In the genomic region with DNA sequence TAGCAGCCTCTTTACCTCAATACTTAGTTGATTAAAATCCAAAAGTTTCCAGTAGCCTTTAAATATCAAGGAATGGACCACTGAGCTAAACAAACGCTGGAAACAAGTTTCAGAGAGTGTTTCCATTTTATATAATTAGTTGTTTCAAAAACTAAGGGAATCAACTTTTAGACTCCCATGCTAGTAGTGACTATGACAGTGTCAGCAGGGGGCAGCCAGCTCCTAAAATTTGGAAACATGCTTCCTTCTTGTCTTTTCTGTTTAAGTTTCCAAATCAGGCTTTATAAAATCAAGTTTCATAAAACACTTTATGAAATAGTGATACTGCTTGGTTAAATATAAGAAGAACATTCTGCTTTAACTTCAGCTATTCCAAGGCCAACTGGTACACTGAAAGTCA, we compare ENCODE assay signal across 11 cellular contexts.
A peak's percentile ranks its signal among the peaks of the same experiment; 100 is the strongest.
DNase-seq lines count a peak whose midpoint lies in the region; ATAC-seq and TF ChIP-seq lines count a peak whose summit lies in the region.
"Had no signal": no experiment of that assay in that cellular context is flagged by ENCODE, and none has a peak within 500 bp of the region (broad histone marks: within the 10 kb centered on the region; RNA-seq: fewer than 3 reads in every experiment).

No MANE protein-coding gene starts in this region.

- H3K27ac ChIP-seq in CD8-positive, alpha-beta memory T cell (ENCODE audit: low read depth, low read length), result no peak overlapping the region
- H3K27ac ChIP-seq: neutrophil had no signal

- H3K4me1 Mint-ChIP-seq in neural crest cell, result no peaks in the 10 kb centered on the region
- no peaks in the 10 kb centered on the region for H3K4me1 Mint-ChIP-seq in CD8-positive, alpha-beta memory T cell

- no peaks in the 10 kb centered on the region for H3K4me1 ChIP-seq in CD8-positive, alpha-beta memory T cell (ENCODE audit: insufficient read depth, low read length)

- ATAC-seq in HG03565 (IDR thresholded peaks at IDR 0.05; ENCODE audit: unreplicated experiment) (no peak), HG02852 (IDR thresholded peaks at IDR 0.05; ENCODE audit: unreplicated experiment) (no peak)

- peak; percentile 32 for TF ChIP-seq CTCF in GM06990 (IDR thresholded peaks at IDR 0.05; ENCODE audit: insufficient read depth, low read length, poor library complexity, severe bottlenecking)
- TF ChIP-seq CTCF in cardiac fibroblast (IDR thresholded peaks at IDR 0.05; ENCODE audit: low read depth, low read length), result no peak
- TF ChIP-seq CTCF in neural crest cell (conservative IDR thresholded peaks at IDR 0.05), result peak; percentile 69

- H3K27ac Mint-ChIP-seq in neural crest cell (ENCODE audit: unreplicated experiment), result no peak overlapping the region
- H3K27ac Mint-ChIP-seq in CD8-positive, alpha-beta memory T cell, result no peak overlapping the region
- H3K27ac Mint-ChIP-seq: HFFc6 had no signal

- H3K36me3 Mint-ChIP-seq in neural crest cell (ENCODE audit: low read depth), result peaks cover 3% of the 10 kb centered on the region
- H3K36me3 Mint-ChIP-seq in CD8-positive, alpha-beta memory T cell, result no peaks in the 10 kb centered on the region

- no peak overlapping the region for H3K4me3 ChIP-seq in GM06990 (replicated peaks; ENCODE audit: low read depth, low read length)
- no peak overlapping the region for H3K4me3 ChIP-seq in cardiac fibroblast (replicated peaks in 1 of 2; ENCODE audit: low read depth in 2 of 2, low read length in 2 of 2)
- H3K4me3 ChIP-seq in CD8-positive, alpha-beta memory T cell (ENCODE audit: low read length), result no peak overlapping the region

- H3K4me3 Mint-ChIP-seq in neural crest cell, result no peak overlapping the region
- H3K4me3 Mint-ChIP-seq in CD8-positive, alpha-beta memory T cell, result no peak overlapping the region
- H3K4me3 Mint-ChIP-seq: HFFc6 had no signal

- POLR2A ChIA-PET in CD8-positive, alpha-beta memory T cell (lab: Charles Lee), result no interaction called here

- no peaks in the 10 kb centered on the region for H3K9me3 ChIP-seq in CD8-positive, alpha-beta memory T cell (ENCODE audit: low read length)
- H3K9me3 ChIP-seq: neutrophil had no signal

- H3K27me3 ChIP-seq in GM06990 (replicated peaks; ENCODE audit: control insufficient read depth, insufficient read depth, low read length), result no peaks in the 10 kb centered on the region
- no peaks in the 10 kb centered on the region for H3K27me3 ChIP-seq in CD8-positive, alpha-beta memory T cell (ENCODE audit: insufficient read depth, low read length, poor library complexity, severe bottlenecking)
- H3K27me3 ChIP-seq: neutrophil had no signal

- peaks cover 8% of the 10 kb centered on the region for H3K9me3 Mint-ChIP-seq in neural crest cell
- H3K9me3 Mint-ChIP-seq in CD8-positive, alpha-beta memory T cell, result peaks cover 4 to 14% (median 6%) of the 10 kb centered on the region in 5 donors

- CTCF ChIA-PET in CD8-positive, alpha-beta memory T cell (lab: Charles Lee), result no interaction called here

- no peaks in the 10 kb centered on the region for H3K36me3 ChIP-seq in GM06990 (ENCODE audit: control insufficient read depth, insufficient read depth, low read length)
- H3K36me3 ChIP-seq in CD8-positive, alpha-beta memory T cell (ENCODE audit: insufficient read depth, low read length), result no peaks in the 10 kb centered on the region
- H3K36me3 ChIP-seq: neutrophil had no signal

- no peaks in the 10 kb centered on the region for H3K27me3 Mint-ChIP-seq in neural crest cell (ENCODE audit: low read depth)
- H3K27me3 Mint-ChIP-seq in CD8-positive, alpha-beta memory T cell, result no peaks in the 10 kb centered on the region

- DNase-seq in GM06990 (ENCODE audit: extremely low read depth, insufficient read length) (no peak), NCI-H1105 (lab: John Stamatoyannopoulos, UW) (peak; percentile 9), cardiac fibroblast (ENCODE audit: low read depth in 2 of 2) (peak; percentile 14 to 21), neural crest cell (ENCODE audit: low read depth, low spot score) (no peak)
- DNase-seq in activated effector memory CD4-positive, alpha-beta T cell treated with Interleukin-2 at 50 U/mL for 16 hours, result no peak
- DNase-seq in CD8-positive, alpha-beta memory T cell, result no peak
- DNase-seq: cerebellar nuclear complex, HFFc6 had no signal

Comparison
In these comparisons a context has a peak if more than half of its experiments do, and no peak if none do; other contexts are left out.
1. DNase-seq: peak in NCI-H1105 (single experiment) and cardiac fibroblast (2 of 2); none in GM06990 (single experiment), neural crest cell (single experiment), activated effector memory CD4-positive, alpha-beta T cell treated with Interleukin-2 at 50 U/mL for 16 hours (single experiment) and CD8-positive, alpha-beta memory T cell (0 of 5).